In genomic region chr4:103567591-103567990, GRCh38 we compare ENCODE assay signal across 19 cellular contexts.
A peak's percentile ranks its signal among the peaks of the same experiment; 100 is the strongest.
DNase-seq lines count a peak whose midpoint lies in the region; ATAC-seq, FAIRE-seq and TF ChIP-seq lines count a peak whose summit lies in the region.
"Had no signal": no experiment of that assay in that cellular context is flagged by ENCODE, and none has a peak within 500 bp of the region (broad histone marks: within the 10 kb centered on the region; RNA-seq: fewer than 3 reads in every experiment).

No MANE protein-coding gene starts in this region.

- no peak overlapping the region for H3K4ac ChIP-seq in H1 (replicated peaks; ENCODE audit: insufficient read length, low read depth, low read length)
- H3K4ac ChIP-seq in mesendoderm (ENCODE audit: low read depth, low read length): no peak overlapping the region

- POLR2A ChIA-PET in HEK293 (lab: Yijun Ruan, JAX): no interaction called here
- POLR2A ChIA-PET in PC-9 (lab: Charles Lee; ENCODE audit: unreplicated experiment): interaction anchor here (0.7 kb wide), 1 partner anchor 66 kb away, joined by 4 read pairs; no protein-coding TSS in a partner anchor
- POLR2A ChIA-PET in H1 (lab: Charles Lee; ENCODE audit: partially characterized antibody): no interaction called here

- H3K4me1 Mint-ChIP-seq in natural killer cell: no peaks in the 10 kb centered on the region
- H3K4me1 Mint-ChIP-seq: CD4-positive, alpha-beta memory T cell had no signal

- H2BK120ac ChIP-seq in H1 (replicated peaks; ENCODE audit: low read depth, low read length) (no peak overlapping the region), mesendoderm (ENCODE audit: low read depth, low read length) (no peak overlapping the region)

- BruUV-seq in PC-9 (replicated peaks; lab: Mats Ljungman, UMichigan): no TSS peak

- H2AFZ ChIP-seq in PC-9: 0 out of 2 replicates have a peak overlapping the region, but pooled peaks have one; percentile 33
- 0 out of 2 replicates have a peak overlapping the region, but pooled peaks have one; percentile 13 for H2AFZ ChIP-seq in H1 (ENCODE audit: low read length)

- no peaks in the 10 kb centered on the region for H3K9me3 ChIP-seq in HEK293 (ENCODE audit: control insufficient read depth, insufficient read depth, low read depth, low read length)
- no peaks in the 10 kb centered on the region for H3K9me3 ChIP-seq in PC-9 (ENCODE audit: insufficient read depth, low read depth)
- H3K9me3 ChIP-seq in H1 (ENCODE audit: insufficient read depth in 2 of 2, low read depth in 1 of 2, low read length in 1 of 2): no peaks in the 10 kb centered on the region
- H3K9me3 ChIP-seq: A549, BE2C had no signal

- H3K9ac ChIP-seq in H1 (replicated peaks in 1 of 4; ENCODE audit: extremely low read depth in 1 of 4, low read depth in 3 of 4, low read length in 3 of 4): no peak overlapping the region
- no peak overlapping the region for H3K9ac ChIP-seq in mesendoderm (ENCODE audit: low read length)

- no peak for DNase-seq in PC-9
- DNase-seq in H1 (ENCODE audit: low read depth in 1 of 2, low spot score in 2 of 2): no peak
- DNase-seq in mesendoderm: peak; percentile 86
- no peak for DNase-seq in activated CD4-positive, alpha-beta T cell treated with anti-CD3 and anti-CD28 coated beads for 4 hours
- DNase-seq in mucosa of gallbladder (ENCODE audit: low spot score): no peak
- DNase-seq in natural killer cell: no peak
- DNase-seq: BE2C; CD4-positive, alpha-beta memory T cell; DMS153; DMS79 treated with DMSO at 0.1 percent for 48 hours; EL; HCEC 1CT; IMR-90 had no signal

- no peaks in the 10 kb centered on the region for H3K9me2 ChIP-seq in PC-9 (ENCODE audit: insufficient read depth)

- no peak for TF ChIP-seq RAD21 in H1 (IDR thresholded peaks at IDR 0.05 in 1 of 2, conservative IDR thresholded peaks at IDR 0.05 in 1 of 2; ENCODE audit: low read depth in 2 of 2, low read length in 2 of 2)

- no peaks in the 10 kb centered on the region for H3F3A ChIP-seq in PC-9 (ENCODE audit: insufficient read depth, low read depth)

- no peak overlapping the region for H3K4me3 Mint-ChIP-seq in natural killer cell
- H3K4me3 Mint-ChIP-seq: CD4-positive, alpha-beta memory T cell had no signal

- no peak overlapping the region for H2BK20ac ChIP-seq in H1 (ENCODE audit: low read length)

- no peak overlapping the region for H3K23ac ChIP-seq in H1 (ENCODE audit: insufficient read length)
- no peak overlapping the region for H3K23ac ChIP-seq in mesendoderm (ENCODE audit: low read length)

- no peak overlapping the region for H3K18ac ChIP-seq in H1 (ENCODE audit: extremely low read depth, low read length)
- H3K18ac ChIP-seq in mesendoderm (ENCODE audit: low read length): no peak overlapping the region

- no peaks in the 10 kb centered on the region; the same call in 1 of the 2 replicates for H3K4me1 ChIP-seq in HEK293 (ENCODE audit: control insufficient read depth, insufficient read depth, low read length)
- H3K4me1 ChIP-seq in PC-9 (replicated peaks; ENCODE audit: insufficient read depth): peaks cover 10% of the 10 kb centered on the region
- no peaks in the 10 kb centered on the region for H3K4me1 ChIP-seq in H1 (replicated peaks in 1 of 4; ENCODE audit: control insufficient read depth in 3 of 4, insufficient read depth in 4 of 4, low read length in 3 of 4)
- peaks cover 6% of the 10 kb centered on the region for H3K4me1 ChIP-seq in mesendoderm (ENCODE audit: control insufficient read depth, low read depth, low read length)
- H3K4me1 ChIP-seq: A549, BE2C had no signal

- H3K56ac ChIP-seq in H1 (replicated peaks; ENCODE audit: insufficient read length, low read depth, low read length) (no peak overlapping the region), mesendoderm (ENCODE audit: low read length) (no peak overlapping the region)

- H2BK5ac ChIP-seq in H1 (ENCODE audit: low read depth, low read length) (no peak overlapping the region), mesendoderm (ENCODE audit: low read length) (no peak overlapping the region)

- H3K79me2 ChIP-seq in PC-9 (ENCODE audit: low read depth): no peaks in the 10 kb centered on the region
- no peaks in the 10 kb centered on the region for H3K79me2 ChIP-seq in H1 (ENCODE audit: control insufficient read depth in 1 of 2, insufficient read depth in 2 of 2, low read length in 2 of 2)
- no peaks in the 10 kb centered on the region for H3K79me2 ChIP-seq in mesendoderm (ENCODE audit: control insufficient read depth, insufficient read depth, low read length)

- no peaks in the 10 kb centered on the region for H4K20me1 ChIP-seq in PC-9 (ENCODE audit: insufficient read depth)
- no peaks in the 10 kb centered on the region for H4K20me1 ChIP-seq in H1 (replicated peaks in 1 of 2; ENCODE audit: control insufficient read depth in 1 of 2, insufficient read depth in 2 of 2, low read length in 2 of 2)

- no peak overlapping the region for H2AK5ac ChIP-seq in H1 (ENCODE audit: low read depth, low read length)
- H2AK5ac ChIP-seq in mesendoderm (ENCODE audit: low read length): no peak overlapping the region

- CTCF ChIA-PET in HEK293 (lab: Yijun Ruan, JAX) (interaction anchor here (1.2 kb wide), 1 partner anchor 11 kb away, joined by 6 read pairs; no protein-coding TSS in a partner anchor), PC-9 (lab: Charles Lee) (no interaction called here), H1 (lab: Charles Lee; ENCODE audit: partially characterized antibody) (interaction anchor here (0.6 to 1.0 kb wide), 2 partner anchors 130 to 143 kb away, joined by 3 read pairs; no protein-coding TSS in a partner anchor)

- no peak for FAIRE-seq in H1 (lab: Jason Lieb, UNC)
- FAIRE-seq: A549, G401.6, GM12891 had no signal

- TF ChIP-seq CTCF in HEK293 (tag by site-specific recombination; IDR thresholded peaks at IDR 0.05) (no peak), PC-9 (conservative IDR thresholded peaks at IDR 0.05) (no peak), H1 (IDR thresholded peaks at IDR 0.05; ENCODE audit: control extremely low read depth in 1 of 3, insufficient read depth in 1 of 3, low read depth in 1 of 3, low read length in 3 of 3) (no peak), natural killer cell (IDR thresholded peaks at IDR 0.05) (no peak)

- H2BK12ac ChIP-seq in H1 (ENCODE audit: low read depth, low read length): no peak overlapping the region

- H3K79me1 ChIP-seq in H1 (ENCODE audit: low read depth, low read length) (no peaks in the 10 kb centered on the region), mesendoderm (ENCODE audit: low read length) (no peaks in the 10 kb centered on the region)

- H3K14ac ChIP-seq in H1 (ENCODE audit: insufficient read length): no peak overlapping the region

- TF ChIP-seq EP300 in H1 (IDR thresholded peaks at IDR 0.05; ENCODE audit: borderline replicate concordance in 1 of 2, low read depth in 2 of 2, low read length in 2 of 2): no peak

- H3K4me3 ChIP-seq in HEK293 (ENCODE audit: low read depth, low read length): no peak overlapping the region
- no peak overlapping the region for H3K4me3 ChIP-seq in PC-9
- no peak overlapping the region for H3K4me3 ChIP-seq in H1 (ENCODE audit: extremely low read depth in 1 of 4, insufficient read depth in 2 of 4, low read depth in 3 of 4, low read length in 4 of 4)
- H3K4me3 ChIP-seq in mesendoderm (ENCODE audit: low read length): no peak overlapping the region
- H3K4me3 ChIP-seq: A549 had no signal

- no peak overlapping the region for H3K27ac Mint-ChIP-seq in natural killer cell
- H3K27ac Mint-ChIP-seq: CD4-positive, alpha-beta memory T cell had no signal

- H3K23me2 ChIP-seq in H1 (ENCODE audit: low read depth, low read length): no peaks in the 10 kb centered on the region

- no peak overlapping the region for H3K27ac ChIP-seq in HEK293 (ENCODE audit: extremely low read depth, low read depth, low read length)
- no peak overlapping the region for H3K27ac ChIP-seq in PC-9
- H3K27ac ChIP-seq in H1 (ENCODE audit: low read depth, low read length): no peak overlapping the region
- H3K27ac ChIP-seq in mesendoderm (ENCODE audit: low read depth, low read length): no peak overlapping the region
- H3K27ac ChIP-seq: A549, C4-2B had no signal

- H3K27me3 Mint-ChIP-seq in natural killer cell (ENCODE audit: low read depth in 2 of 2): no peaks in the 10 kb centered on the region
- H3K27me3 Mint-ChIP-seq: CD4-positive, alpha-beta memory T cell had no signal

- TF ChIP-seq POLR2A in H1 (IDR thresholded peaks at IDR 0.05; ENCODE audit: control extremely low read depth in 1 of 2, low read depth in 2 of 2, low read length in 2 of 2): no peak

- H3K9me3 Mint-ChIP-seq in natural killer cell: peaks cover 11 to 14% of the 10 kb centered on the region in 2 donors

- no peaks in the 10 kb centered on the region for H3K36me3 Mint-ChIP-seq in natural killer cell
- H3K36me3 Mint-ChIP-seq: CD4-positive, alpha-beta memory T cell had no signal

- no peak overlapping the region for H4K8ac ChIP-seq in H1 (ENCODE audit: extremely low read depth, insufficient read depth, low read length)
- no peak overlapping the region for H4K8ac ChIP-seq in mesendoderm (ENCODE audit: low read depth, low read length)

- ATAC-seq in HG03378 (IDR thresholded peaks at IDR 0.05; ENCODE audit: unreplicated experiment) (no peak), natural killer cell (no peak)
- ATAC-seq: A549 had no signal

- no peaks in the 10 kb centered on the region for H3K36me3 ChIP-seq in HEK293 (ENCODE audit: control insufficient read depth in 2 of 2, insufficient read depth in 1 of 2, low read length in 2 of 2)
- no peaks in the 10 kb centered on the region for H3K36me3 ChIP-seq in PC-9 (ENCODE audit: low read depth)
- no peaks in the 10 kb centered on the region for H3K36me3 ChIP-seq in H1 (ENCODE audit: control insufficient read depth in 2 of 4, insufficient read depth in 4 of 4, low read length in 3 of 4)
- no peaks in the 10 kb centered on the region for H3K36me3 ChIP-seq in mesendoderm (ENCODE audit: control insufficient read depth, insufficient read depth, low read length)
- H3K36me3 ChIP-seq: BE2C had no signal

- intact Hi-C loops in PC-9 (cut with micrococcal nuclease; ENCODE audit: unreplicated experiment) (no loop called here), natural killer cell (cut with micrococcal nuclease) (no loop called here)

- H3K4me2 ChIP-seq in PC-9: no peak overlapping the region
- no peak overlapping the region for H3K4me2 ChIP-seq in H1 (ENCODE audit: insufficient read depth in 1 of 2, low read depth in 2 of 2, low read length in 2 of 2)
- no peak overlapping the region for H3K4me2 ChIP-seq in mesendoderm (ENCODE audit: low read length)
- H3K4me2 ChIP-seq: A549 had no signal

- WGBS in H1 (ENCODE audit: extremely low coverage in 1 of 2, insufficient coverage in 1 of 2, insufficient read length in 1 of 2, insufficient replicate concordance in 2 of 2, low coverage in 1 of 2, low lambda C conversion rate in 2 of 2, missing lambda C conversion rate in 1 of 2), 2 experiments: 96% methylated on average over 4 of the region's 4 CpGs; no CpG with 5 or more reads in 1 of the 2 experiments
- WGBS in mesendoderm (ENCODE audit: extremely low coverage, insufficient coverage, low lambda C conversion rate): no CpG with 5 or more reads among the region's 4 CpGs

- no peak overlapping the region for H2BK15ac ChIP-seq in H1 (ENCODE audit: low read length)
- H2BK15ac ChIP-seq in mesendoderm (replicated peaks; ENCODE audit: low read depth): no peak overlapping the region

- H4K5ac ChIP-seq in H1 (ENCODE audit: insufficient read length, low read depth, low read length) (no peak overlapping the region), mesendoderm (ENCODE audit: low read length) (no peak overlapping the region)

- H4K91ac ChIP-seq in H1 (replicated peaks; ENCODE audit: insufficient read length, low read length): no peak overlapping the region

- H3K27me3 ChIP-seq in PC-9 (ENCODE audit: insufficient read depth, low read depth) (no peaks in the 10 kb centered on the region), H1 (replicated peaks in 1 of 4; ENCODE audit: control insufficient read depth in 3 of 4, extremely low read depth in 1 of 4, insufficient read depth in 3 of 4, low read length in 3 of 4) (no peaks in the 10 kb centered on the region), mesendoderm (ENCODE audit: insufficient read depth, low read length, poor library complexity) (no peaks in the 10 kb centered on the region)
- H3K27me3 ChIP-seq: BE2C had no signal
